Comparison of ENCODE assay signal across 1 cellular context in the genomic region with DNA sequence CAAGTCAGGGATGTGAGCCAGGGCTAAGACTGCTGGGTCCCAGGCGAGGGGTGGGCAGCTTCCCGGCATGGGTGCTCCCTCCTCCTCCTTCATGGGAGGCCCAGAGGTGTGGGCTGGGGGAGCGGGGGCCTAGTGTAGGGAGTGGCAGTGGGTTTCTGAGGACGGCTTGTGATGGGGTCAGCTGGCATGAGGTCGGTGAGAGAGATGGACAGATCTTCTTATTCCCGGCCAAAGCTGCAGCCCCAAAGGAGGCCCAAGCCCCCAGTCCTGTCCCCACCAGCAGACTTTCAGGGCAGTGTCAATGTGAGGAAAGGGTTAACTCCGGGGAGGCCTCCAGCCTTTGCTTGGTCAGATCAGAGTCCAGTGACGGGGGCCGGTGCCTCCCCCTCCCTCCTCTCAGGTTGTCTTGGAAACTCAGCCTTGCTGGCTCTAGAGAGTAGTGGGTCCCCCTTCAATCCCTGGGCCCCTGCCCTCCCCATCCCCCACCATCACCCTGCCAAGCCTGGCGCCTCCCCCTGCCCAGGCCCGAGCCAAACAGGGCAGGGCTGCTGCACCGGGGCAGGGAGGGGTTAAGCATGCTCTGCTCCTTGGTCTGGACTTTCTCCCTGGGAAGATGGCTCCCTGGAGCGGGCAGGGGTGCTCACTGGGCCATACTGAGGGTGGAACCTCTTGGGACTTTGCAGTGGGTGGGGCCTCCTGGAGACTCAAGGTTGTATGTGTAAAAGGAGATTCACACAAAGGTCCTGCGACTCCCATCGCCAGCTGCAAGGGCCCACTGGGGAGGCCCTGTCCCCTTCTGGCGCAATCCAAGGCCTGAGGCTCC.
TF ChIP-seq lines count a peak whose summit lies in the region.

No MANE protein-coding gene starts in this region.

TF ChIP-seq in HepG2, 621 proteins besides CTCF, POLR2A, EP300 and RAD21 (continued from another document and continues in another):
- TF ChIP-seq ZNF777 (CRISPR knock-in tag; IDR thresholded peaks at IDR 0.05) (no peak; the same call in 1 of the 2 replicates), DMAP1 (CRISPR knock-in tag; IDR thresholded peaks at IDR 0.05) (peak; percentile 72; the same call in 1 of the 2 replicates), ATF7 (IDR thresholded peaks at IDR 0.05) (no peak), ATF7 (CRISPR knock-in tag; IDR thresholded peaks at IDR 0.05) (no peak), ZNF101 (CRISPR knock-in tag; IDR thresholded peaks at IDR 0.05; ENCODE audit: borderline replicate concordance, low read depth) (no peak), SMAD9 (CRISPR knock-in tag; IDR thresholded peaks at IDR 0.05) (no peak), JUN (CRISPR knock-in tag; IDR thresholded peaks at IDR 0.05) (no peak), PAF1 (CRISPR knock-in tag; IDR thresholded peaks at IDR 0.05) (no peak), PRDM10 (CRISPR knock-in tag; IDR thresholded peaks at IDR 0.05; ENCODE audit: low read depth) (peak; percentile 79), MIXL1 (CRISPR knock-in tag; IDR thresholded peaks at IDR 0.05) (peak; percentile 21; the same call in 1 of the 2 replicates), FIP1L1 (IDR thresholded peaks at IDR 0.05; ENCODE audit: borderline replicate concordance, insufficient read depth, low read depth, low read length) (0 out of 2 replicates have a peak, but pooled peaks have one; percentile 38), YEATS4 (CRISPR knock-in tag; IDR thresholded peaks at IDR 0.05; ENCODE audit: borderline replicate concordance) (peak; percentile 75; the same call in 1 of the 2 replicates), NPAS2 (CRISPR knock-in tag; IDR thresholded peaks at IDR 0.05; ENCODE audit: borderline replicate concordance) (no peak), RXRB (CRISPR knock-in tag; IDR thresholded peaks at IDR 0.05; ENCODE audit: borderline replicate concordance) (peak; percentile 80), NFE2L2 (IDR thresholded peaks at IDR 0.05; ENCODE audit: low read length) (no peak), MXI1 (IDR thresholded peaks at IDR 0.05; ENCODE audit: borderline replicate concordance, low read depth, low read length) (peak; percentile 56; the same call in 1 of the 3 replicates), ZNF609 (CRISPR knock-in tag; IDR thresholded peaks at IDR 0.05; ENCODE audit: borderline replicate concordance) (peak; percentile 34; the same call in 1 of the 2 replicates), ZNF616 (CRISPR knock-in tag; IDR thresholded peaks at IDR 0.05; ENCODE audit: low read depth) (no peak), TAF15 (IDR thresholded peaks at IDR 0.05; ENCODE audit: low read depth, low read length, poor library complexity, severe bottlenecking) (no peak), ZC3H4 (CRISPR knock-in tag; IDR thresholded peaks at IDR 0.05; ENCODE audit: borderline replicate concordance) (no peak), LCORL (IDR thresholded peaks at IDR 0.05) (no peak), LCORL (CRISPR knock-in tag; IDR thresholded peaks at IDR 0.05) (peak; percentile 97), CAMTA2 (CRISPR knock-in tag; IDR thresholded peaks at IDR 0.05; ENCODE audit: borderline replicate concordance) (0 out of 2 replicates have a peak, but pooled peaks have one; percentile 28), KLF13 (CRISPR knock-in tag; IDR thresholded peaks at IDR 0.05) (no peak), ZBTB44 (CRISPR knock-in tag; IDR thresholded peaks at IDR 0.05) (no peak), FOXA1 (IDR thresholded peaks at IDR 0.05) (no peak), FOXA1 (CRISPR knock-in tag; IDR thresholded peaks at IDR 0.05) (0 out of 2 replicates have a peak, but pooled peaks have one; percentile 28)
- TF ChIP-seq, protein P1, sequence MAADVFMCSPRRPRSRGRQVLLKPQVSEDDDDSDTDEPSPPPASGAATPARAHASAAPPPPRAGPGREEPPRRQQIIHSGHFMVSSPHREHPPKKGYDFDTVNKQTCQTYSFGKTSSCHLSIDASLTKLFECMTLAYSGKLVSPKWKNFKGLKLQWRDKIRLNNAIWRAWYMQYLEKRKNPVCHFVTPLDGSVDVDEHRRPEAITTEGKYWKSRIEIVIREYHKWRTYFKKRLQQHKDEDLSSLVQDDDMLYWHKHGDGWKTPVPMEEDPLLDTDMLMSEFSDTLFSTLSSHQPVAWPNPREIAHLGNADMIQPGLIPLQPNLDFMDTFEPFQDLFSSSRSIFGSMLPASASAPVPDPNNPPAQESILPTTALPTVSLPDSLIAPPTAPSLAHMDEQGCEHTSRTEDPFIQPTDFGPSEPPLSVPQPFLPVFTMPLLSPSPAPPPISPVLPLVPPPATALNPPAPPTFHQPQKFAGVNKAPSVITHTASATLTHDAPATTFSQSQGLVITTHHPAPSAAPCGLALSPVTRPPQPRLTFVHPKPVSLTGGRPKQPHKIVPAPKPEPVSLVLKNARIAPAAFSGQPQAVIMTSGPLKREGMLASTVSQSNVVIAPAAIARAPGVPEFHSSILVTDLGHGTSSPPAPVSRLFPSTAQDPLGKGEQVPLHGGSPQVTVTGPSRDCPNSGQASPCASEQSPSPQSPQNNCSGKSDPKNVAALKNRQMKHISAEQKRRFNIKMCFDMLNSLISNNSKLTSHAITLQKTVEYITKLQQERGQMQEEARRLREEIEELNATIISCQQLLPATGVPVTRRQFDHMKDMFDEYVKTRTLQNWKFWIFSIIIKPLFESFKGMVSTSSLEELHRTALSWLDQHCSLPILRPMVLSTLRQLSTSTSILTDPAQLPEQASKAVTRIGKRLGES (CRISPR knock-in tag; IDR thresholded peaks at IDR 0.05; ENCODE audit: borderline replicate concordance): no peak
- TF ChIP-seq, protein P2, sequence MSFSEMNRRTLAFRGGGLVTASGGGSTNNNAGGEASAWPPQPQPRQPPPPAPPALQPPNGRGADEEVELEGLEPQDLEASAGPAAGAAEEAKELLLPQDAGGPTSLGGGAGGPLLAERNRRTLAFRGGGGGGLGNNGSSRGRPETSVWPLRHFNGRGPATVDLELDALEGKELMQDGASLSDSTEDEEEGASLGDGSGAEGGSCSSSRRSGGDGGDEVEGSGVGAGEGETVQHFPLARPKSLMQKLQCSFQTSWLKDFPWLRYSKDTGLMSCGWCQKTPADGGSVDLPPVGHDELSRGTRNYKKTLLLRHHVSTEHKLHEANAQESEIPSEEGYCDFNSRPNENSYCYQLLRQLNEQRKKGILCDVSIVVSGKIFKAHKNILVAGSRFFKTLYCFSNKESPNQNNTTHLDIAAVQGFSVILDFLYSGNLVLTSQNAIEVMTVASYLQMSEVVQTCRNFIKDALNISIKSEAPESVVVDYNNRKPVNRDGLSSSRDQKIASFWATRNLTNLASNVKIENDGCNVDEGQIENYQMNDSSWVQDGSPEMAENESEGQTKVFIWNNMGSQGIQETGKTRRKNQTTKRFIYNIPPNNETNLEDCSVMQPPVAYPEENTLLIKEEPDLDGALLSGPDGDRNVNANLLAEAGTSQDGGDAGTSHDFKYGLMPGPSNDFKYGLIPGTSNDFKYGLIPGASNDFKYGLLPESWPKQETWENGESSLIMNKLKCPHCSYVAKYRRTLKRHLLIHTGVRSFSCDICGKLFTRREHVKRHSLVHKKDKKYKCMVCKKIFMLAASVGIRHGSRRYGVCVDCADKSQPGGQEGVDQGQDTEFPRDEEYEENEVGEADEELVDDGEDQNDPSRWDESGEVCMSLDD (CRISPR knock-in tag; IDR thresholded peaks at IDR 0.05; ENCODE audit: borderline replicate concordance): 0 out of 2 replicates have a peak, but pooled peaks have one; percentile 49
- TF ChIP-seq, protein P3, sequence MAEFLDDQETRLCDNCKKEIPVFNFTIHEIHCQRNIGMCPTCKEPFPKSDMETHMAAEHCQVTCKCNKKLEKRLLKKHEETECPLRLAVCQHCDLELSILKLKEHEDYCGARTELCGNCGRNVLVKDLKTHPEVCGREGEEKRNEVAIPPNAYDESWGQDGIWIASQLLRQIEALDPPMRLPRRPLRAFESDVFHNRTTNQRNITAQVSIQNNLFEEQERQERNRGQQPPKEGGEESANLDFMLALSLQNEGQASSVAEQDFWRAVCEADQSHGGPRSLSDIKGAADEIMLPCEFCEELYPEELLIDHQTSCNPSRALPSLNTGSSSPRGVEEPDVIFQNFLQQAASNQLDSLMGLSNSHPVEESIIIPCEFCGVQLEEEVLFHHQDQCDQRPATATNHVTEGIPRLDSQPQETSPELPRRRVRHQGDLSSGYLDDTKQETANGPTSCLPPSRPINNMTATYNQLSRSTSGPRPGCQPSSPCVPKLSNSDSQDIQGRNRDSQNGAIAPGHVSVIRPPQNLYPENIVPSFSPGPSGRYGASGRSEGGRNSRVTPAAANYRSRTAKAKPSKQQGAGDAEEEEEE (CRISPR knock-in tag; IDR thresholded peaks at IDR 0.05; ENCODE audit: borderline replicate concordance): 0 out of 2 replicates have a peak, but pooled peaks have one; percentile 91
